In the genomic region with DNA sequence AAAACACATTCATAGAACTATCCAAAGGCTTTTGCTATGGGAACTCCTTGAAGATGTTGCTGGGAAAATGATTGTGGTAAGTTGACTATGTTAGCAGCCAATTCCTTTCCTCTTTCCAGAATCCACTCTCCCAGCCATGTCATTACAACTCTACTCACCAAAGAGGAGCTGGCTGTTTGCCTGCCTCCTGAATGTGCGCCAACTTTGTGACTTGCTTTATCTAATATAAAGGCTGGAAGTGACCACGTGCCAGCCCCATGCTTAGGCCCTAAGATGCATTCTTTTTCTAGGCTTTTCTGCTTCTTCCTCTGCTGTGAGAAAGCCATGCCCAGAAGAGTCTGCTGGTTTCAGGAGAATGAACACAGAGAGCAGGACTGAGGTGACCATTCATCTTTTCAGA, we compare ENCODE assay signal across 19 cellular contexts.
"Had no signal": no experiment of that assay in that cellular context is flagged by ENCODE, and none has a peak within 500 bp of the region (broad histone marks: within the 10 kb centered on the region; RNA-seq: fewer than 3 reads in every experiment).

No MANE protein-coding gene starts in this region.

- H3K27ac Mint-ChIP-seq: activated CD8-positive, alpha-beta T cell treated with anti-CD3 and anti-CD28 coated beads, Interleukin-2, amount 10 ng/mL, durations not matched to agents 7 days and 5 days; activated naive CD8-positive, alpha-beta T cell treated with anti-CD3 and anti-CD28 coated beads, Interleukin-2, amount 10 ng/mL, durations not matched to agents 7 days and 5 days had no signal

- H3K4me3 Mint-ChIP-seq: activated CD8-positive, alpha-beta T cell treated with anti-CD3 and anti-CD28 coated beads, Interleukin-2, amount 10 ng/mL, durations not matched to agents 7 days and 5 days; activated naive CD8-positive, alpha-beta T cell treated with anti-CD3 and anti-CD28 coated beads, Interleukin-2, amount 10 ng/mL, durations not matched to agents 7 days and 5 days had no signal

- H3K36me3 Mint-ChIP-seq: activated naive CD8-positive, alpha-beta T cell treated with anti-CD3 and anti-CD28 coated beads, Interleukin-2, amount 10 ng/mL, durations not matched to agents 7 days and 5 days had no signal

- H3K4me1 Mint-ChIP-seq: activated naive CD8-positive, alpha-beta T cell treated with anti-CD3 and anti-CD28 coated beads, Interleukin-2, amount 10 ng/mL, durations not matched to agents 7 days and 5 days had no signal

- H3K9ac ChIP-seq: KMS-11, SK-N-SH had no signal

- H3K4me2 ChIP-seq: KMS-11, SK-N-SH had no signal

- H3K27me3 ChIP-seq: adrenal gland, breast epithelium had no signal

- H3K4me3 ChIP-seq: adrenal gland, breast epithelium, SJCRH30 had no signal

- H3K27me3 Mint-ChIP-seq: activated naive CD8-positive, alpha-beta T cell treated with anti-CD3 and anti-CD28 coated beads, Interleukin-2, amount 10 ng/mL, durations not matched to agents 7 days and 5 days had no signal

- ATAC-seq: activated CD4-positive, CD25-positive, alpha-beta regulatory T cell treated with anti-CD3 and anti-CD28 coated beads, Interleukin-2, amount 50 U/mL, for 24 hours; activated CD8-positive, alpha-beta T cell treated with anti-CD3 and anti-CD28 coated beads, Interleukin-2, amount 10 ng/mL, durations not matched to agents 7 days and 5 days had no signal

- H3K36me3 ChIP-seq: adrenal gland, breast epithelium, SJCRH30 had no signal

- H3K9me2 ChIP-seq: SK-N-SH had no signal

- H3K27ac ChIP-seq: adrenal gland, breast epithelium, KMS-11, SJCRH30 had no signal

- H3K9me3 ChIP-seq: adrenal gland, breast epithelium, SJCRH30, SK-N-SH had no signal

- H3K4me1 ChIP-seq: adrenal gland, breast epithelium, SJCRH30 had no signal

- DNase-seq: activated CD4-positive, alpha-beta T cell treated with anti-CD3 and anti-CD28 coated beads for 4 hours; activated CD8-positive, alpha-beta memory T cell treated with anti-CD3 and anti-CD28 coated beads, Interleukin-2, amount 50 U/mL, for 48 hours; activated CD8-positive, alpha-beta T cell treated with anti-CD3 and anti-CD28 coated beads, Interleukin-2, amount 10 ng/mL, durations not matched to agents 7 days and 5 days; activated naive CD4-positive, alpha-beta T cell treated with anti-CD3 and anti-CD28 coated beads, Interleukin-2, amount 50 U/mL, for 16 hours; activated naive CD8-positive, alpha-beta T cell treated with anti-CD3 and anti-CD28 coated beads, Interleukin-2, amount 10 ng/mL, durations not matched to agents 7 days and 5 days; activated T-cell treated with anti-CD3 and anti-CD28 coated beads, Interleukin-2, amount 50 U/mL, for 1 hour; adrenal gland; caudate nucleus; NCI-H1092 treated with DMSO at 0.1 percent for 48 hours; NCI-H1417 treated with DMSO at 0.1 percent for 48 hours; NCI-H1694; NCI-H2029 treated with DMSO at 0.1 percent for 48 hours; NCI-H524; SJCRH30; SK-N-SH; T-helper 1 cell had no signal
